In genomic region chr6:60754879-60755278, GRCh38 we compare ENCODE assay signal across 23 cellular contexts.
"Had no signal": no experiment of that assay in that cellular context is flagged by ENCODE, and none has a peak within 500 bp of the region (broad histone marks: within the 10 kb centered on the region; RNA-seq: fewer than 3 reads in every experiment).

No MANE protein-coding gene starts in this region.

- H3K27me3 Mint-ChIP-seq: activated B cell treated with CpG ODN at 0.5 μM for 24 hours; activated CD4-positive, alpha-beta T cell treated with anti-CD3 and anti-CD28 coated beads for 36 hours; activated naive CD4-positive, alpha-beta T cell treated with anti-CD3 and anti-CD28 coated beads, Interleukin-2, amount 10 ng/mL, durations not matched to agents 7 days and 5 days; T-cell had no signal

- H3K4me3 ChIP-seq: left lung, ovary, psoas muscle, right atrium auricular region, spleen, upper lobe of right lung had no signal

- DNase-seq: activated B cell treated with CpG ODN at 0.5 μM for 24 hours; activated CD4-positive, alpha-beta T cell treated with anti-CD3 and anti-CD28 coated beads for 36 hours; activated CD4-positive, alpha-beta T cell treated with anti-CD3 and anti-CD28 coated beads, Interleukin-2, amount 50 U/mL, for 4 hours; activated effector memory CD4-positive, alpha-beta T cell treated with anti-CD3 and anti-CD28 coated beads, Interleukin-2, amount 50 U/mL, for 16 hours; activated naive CD4-positive, alpha-beta T cell treated with anti-CD3 and anti-CD28 coated beads, Interleukin-2, amount 10 ng/mL, durations not matched to agents 7 days and 5 days; amygdala; cerebellar nuclear complex; cortex of kidney; foreskin fibroblast; kidney glomerular epithelial cell; left lung; midbrain; natural killer cell; ovary; psoas muscle; spleen; stimulated activated CD4-positive, alpha-beta T cell treated with anti-CD3 and anti-CD28 coated beads, Interleukin-4, amount 100 ng/mL, for 24 hours; stimulated activated naive CD8-positive, alpha-beta T cell treated with anti-CD3 and anti-CD28 coated beads, Interleukin-15, Interleukin-2, amounts not matched to agents 100 U/mL and 50 U/mL, for 24 hours; T-cell; upper lobe of right lung had no signal

- H3K4me1 Mint-ChIP-seq: activated B cell treated with CpG ODN at 0.5 μM for 24 hours; activated CD4-positive, alpha-beta T cell treated with anti-CD3 and anti-CD28 coated beads for 36 hours; activated naive CD4-positive, alpha-beta T cell treated with anti-CD3 and anti-CD28 coated beads, Interleukin-2, amount 10 ng/mL, durations not matched to agents 7 days and 5 days; natural killer cell; T-cell had no signal

- ATAC-seq: activated CD4-positive, alpha-beta T cell treated with anti-CD3 and anti-CD28 coated beads for 36 hours; left lung; natural killer cell; psoas muscle; stimulated activated naive CD8-positive, alpha-beta T cell treated with anti-CD3 and anti-CD28 coated beads, Interleukin-15, Interleukin-2, amounts not matched to agents 100 U/mL and 50 U/mL, for 24 hours; T-cell; upper lobe of right lung had no signal

- H3K9me3 ChIP-seq: neutrophil, ovary, psoas muscle, right atrium auricular region, upper lobe of right lung had no signal

- H3K27me3 ChIP-seq: left lung, neutrophil, ovary, right atrium auricular region, spleen, upper lobe of right lung had no signal

- H3K36me3 Mint-ChIP-seq: activated naive CD4-positive, alpha-beta T cell treated with anti-CD3 and anti-CD28 coated beads, Interleukin-2, amount 10 ng/mL, durations not matched to agents 7 days and 5 days; T-cell had no signal

- H3K4me1 ChIP-seq: left lung, psoas muscle, right atrium auricular region, spleen, upper lobe of right lung had no signal

- H3K27ac Mint-ChIP-seq: activated B cell treated with CpG ODN at 0.5 μM for 24 hours; activated CD4-positive, alpha-beta T cell treated with anti-CD3 and anti-CD28 coated beads for 36 hours; activated naive CD4-positive, alpha-beta T cell treated with anti-CD3 and anti-CD28 coated beads, Interleukin-2, amount 10 ng/mL, durations not matched to agents 7 days and 5 days; natural killer cell; T-cell; T-helper 2 cell treated with Interferon-gamma antibody and Interleukin-4, amounts not matched to agents 5 μg/mL and 100 μg/mL, for 36 hours had no signal

- H3K27ac ChIP-seq: left lung, neutrophil, ovary, psoas muscle, right atrium auricular region, spleen, upper lobe of right lung had no signal

- H3K4me3 Mint-ChIP-seq: activated B cell treated with CpG ODN at 0.5 μM for 24 hours; activated CD4-positive, alpha-beta T cell treated with anti-CD3 and anti-CD28 coated beads for 36 hours; activated naive CD4-positive, alpha-beta T cell treated with anti-CD3 and anti-CD28 coated beads, Interleukin-2, amount 10 ng/mL, durations not matched to agents 7 days and 5 days; natural killer cell; T-cell; T-helper 2 cell treated with Interferon-gamma antibody and Interleukin-4, amounts not matched to agents 5 μg/mL and 100 μg/mL, for 36 hours had no signal

- H3K36me3 ChIP-seq: left lung, neutrophil, ovary, right atrium auricular region, spleen, upper lobe of right lung had no signal
